Comparison of ENCODE assay signal across 8 cellular contexts in genomic region chr5:80125962-80126480, GRCh38.
DNase-seq lines count a peak whose midpoint lies in the region; ATAC-seq and TF ChIP-seq lines count a peak whose summit lies in the region.

No MANE protein-coding gene starts in this region.

- H3K4me3 Mint-ChIP-seq in neural crest cell, result no peak overlapping the region

- DNase-seq in GM03348 (ENCODE audit: low spot score), result peak; percentile 49
- peak; percentile 84 for DNase-seq in amniotic epithelial cell (ENCODE audit: low read depth)
- DNase-seq in neural crest cell (ENCODE audit: low read depth, low spot score), result no peak
- no peak for DNase-seq in T1000 (lab: John Stamatoyannopoulos, UW)
- no peak for DNase-seq in NCI-H1092 (lab: John Stamatoyannopoulos, UW)
- DNase-seq in HPDE6-E6E7 (ENCODE audit: extremely low spot score), result no peak

- peaks cover 6% of the 10 kb centered on the region for H3K9me3 Mint-ChIP-seq in neural crest cell

- peaks cover 9% of the 10 kb centered on the region for H3K4me1 Mint-ChIP-seq in neural crest cell

- ATAC-seq in GM21367 (IDR thresholded peaks at IDR 0.05; ENCODE audit: unreplicated experiment) (peak; percentile 51), HG03558 (IDR thresholded peaks at IDR 0.05; ENCODE audit: extremely low read depth, unreplicated experiment) (peak; percentile 49)

- no peaks in the 10 kb centered on the region for H3K36me3 Mint-ChIP-seq in neural crest cell (ENCODE audit: low read depth)

- no peaks in the 10 kb centered on the region for H3K27me3 Mint-ChIP-seq in neural crest cell (ENCODE audit: low read depth)

- H3K27ac Mint-ChIP-seq in neural crest cell (ENCODE audit: unreplicated experiment), result no peak overlapping the region

- peak; percentile 19 for TF ChIP-seq CTCF in neural crest cell (conservative IDR thresholded peaks at IDR 0.05)

Comparison
In these comparisons a context has a peak if more than half of its experiments do, and no peak if none do; other contexts are left out.
1. DNase-seq: peak in GM03348 (single experiment) and amniotic epithelial cell (single experiment); none in neural crest cell (single experiment), T1000 (single experiment), NCI-H1092 (single experiment) and HPDE6-E6E7 (single experiment).